ENCODE assay signal across 8 cellular contexts in genomic region chr1:116417678-116418077, GRCh38. TPM values are rescaled to one million over a fixed set of nuclear protein-coding genes. Genes with fewer than 3 reads are reported as not detected.
A peak's percentile ranks its signal among the peaks of the same experiment; 100 is the strongest.
DNase-seq lines count a peak whose midpoint lies in the region; ATAC-seq and TF ChIP-seq lines count a peak whose summit lies in the region.

No MANE protein-coding gene starts in this region.

- no peaks in the 10 kb centered on the region for H3K9me3 ChIP-seq in right lobe of liver
- no peaks in the 10 kb centered on the region for H3K9me3 ChIP-seq in testis

- TF ChIP-seq CTCF in astrocyte of the spinal cord (IDR thresholded peaks at IDR 0.05; ENCODE audit: low read depth, low read length), result no peak
- no peak for TF ChIP-seq CTCF in right lobe of liver (IDR thresholded peaks at IDR 0.05)
- TF ChIP-seq CTCF in testis (IDR thresholded peaks at IDR 0.05), result no peak

- no peaks in the 10 kb centered on the region for H3K9me3 Mint-ChIP-seq in activated CD8-positive, alpha-beta memory T cell treated with anti-CD3 and anti-CD28 coated beads, Interleukin-2, amount 10 ng/mL, durations not matched to agents 7 days and 5 days (ENCODE audit: low read depth)

- intact Hi-C loops in right lobe of liver (cut with DNase I) (no loop called here), testis (cut with DNase I; ENCODE audit: low total_unique reads) (no loop called here)

- DNase-seq in activated CD8-positive, alpha-beta memory T cell treated with anti-CD3 and anti-CD28 coated beads, Interleukin-2, amount 10 ng/mL, durations not matched to agents 7 days and 5 days, result no peak
- DNase-seq in activated CD8-positive, alpha-beta memory T cell treated with anti-CD3 and anti-CD28 coated beads, Interleukin-2, amount 50 U/mL, for 48 hours, result no peak
- DNase-seq in astrocyte of the spinal cord (ENCODE audit: low read depth, low spot score) (no peak), right lobe of liver (no peak), testis (no peak), SW 1271 (lab: John Stamatoyannopoulos, UW) (no peak)

- no peak for TF ChIP-seq POLR2A in right lobe of liver (IDR thresholded peaks at IDR 0.05)
- TF ChIP-seq POLR2A in testis (IDR thresholded peaks at IDR 0.05), result no peak

- H3K27me3 Mint-ChIP-seq in activated CD8-positive, alpha-beta memory T cell treated with anti-CD3 and anti-CD28 coated beads, Interleukin-2, amount 10 ng/mL, durations not matched to agents 7 days and 5 days, result no peaks in the 10 kb centered on the region

- H3K4me1 ChIP-seq in right lobe of liver (peaks cover 0 to 12% (median 5%) of the 10 kb centered on the region in 4 donors), testis (peaks cover 20% of the 10 kb centered on the region)

- peak overlapping the region; percentile 91 for H3K4me3 Mint-ChIP-seq in activated CD8-positive, alpha-beta memory T cell treated with anti-CD3 and anti-CD28 coated beads, Interleukin-2, amount 10 ng/mL, durations not matched to agents 7 days and 5 days

- H3K36me3 ChIP-seq in right lobe of liver (no peaks in the 10 kb centered on the region), testis (ENCODE audit: low read depth, missing control alignments) (no peaks in the 10 kb centered on the region)

- H3K27ac Mint-ChIP-seq in activated CD8-positive, alpha-beta memory T cell treated with anti-CD3 and anti-CD28 coated beads, Interleukin-2, amount 10 ng/mL, durations not matched to agents 7 days and 5 days, result peak overlapping the region; percentile 90

- H3K27ac ChIP-seq in right lobe of liver (peak overlapping the region in 1 of 3 donors; percentile 40), testis (peak overlapping the region; percentile 61 to 83)

- H3K4me3 ChIP-seq in astrocyte of the spinal cord (ENCODE audit: low read depth, low read length), result peak overlapping the region; percentile 77
- H3K4me3 ChIP-seq in right lobe of liver, result peak overlapping the region; percentile 72 to 95 (median 82)
- H3K4me3 ChIP-seq in testis, result peak overlapping the region; percentile 77 to 79

- peaks cover 62% of the 10 kb centered on the region for H3K4me1 Mint-ChIP-seq in activated CD8-positive, alpha-beta memory T cell treated with anti-CD3 and anti-CD28 coated beads, Interleukin-2, amount 10 ng/mL, durations not matched to agents 7 days and 5 days

- CTCF ChIA-PET in activated CD8-positive, alpha-beta memory T cell treated with anti-CD3 and anti-CD28 coated beads, Interleukin-2, amount 10 ng/mL, durations not matched to agents 7 days and 5 days (lab: Charles Lee), result interaction anchor here (0.7 to 4.3 kb wide), 10 partner anchors 15 to 278 kb away, joined by 3 to 22 read pairs (median 6); no protein-coding TSS in a partner anchor

- in situ Hi-C loops in astrocyte of the spinal cord (cut with HindIII; ENCODE audit: low sequenced_read_pairs), result no loop called here

- H3K36me3 Mint-ChIP-seq in activated CD8-positive, alpha-beta memory T cell treated with anti-CD3 and anti-CD28 coated beads, Interleukin-2, amount 10 ng/mL, durations not matched to agents 7 days and 5 days, result peaks cover 11% of the 10 kb centered on the region

- ATAC-seq in activated CD8-positive, alpha-beta memory T cell treated with anti-CD3 and anti-CD28 coated beads, Interleukin-2, amount 10 ng/mL, durations not matched to agents 7 days and 5 days, result no peak
- ATAC-seq in right lobe of liver, result no peak
- ATAC-seq in GM19351 (IDR thresholded peaks at IDR 0.05; ENCODE audit: unreplicated experiment), result no peak
- ATAC-seq in GM21390 (IDR thresholded peaks at IDR 0.05; ENCODE audit: unreplicated experiment), result no peak

- WGBS in right lobe of liver (ENCODE audit: insufficient coverage, low coverage, low lambda C conversion rate, missing lambda C conversion rate), result 51% methylated on average over 6 of the region's 6 CpGs
- 44 to 46% methylated on average over 6 of the region's 6 CpGs for WGBS in testis, 2 donors

- H3K27me3 ChIP-seq in right lobe of liver (no peaks in the 10 kb centered on the region), testis (no peaks in the 10 kb centered on the region)

RNA-seq across cellular contexts. Expression of gene ATP1A1, which starts 44.6 kb away (rescaled TPM):
- total RNA-seq in activated CD8-positive, alpha-beta memory T cell treated with anti-CD3 and anti-CD28 coated beads, Interleukin-2, amount 10 ng/mL, durations not matched to agents 7 days and 5 days, result 100 to 1,000 TPM; 169 to 206 TPM
- total RNA-seq in right lobe of liver (100 to 1,000 TPM in 5 of 6 experiments, 10 to 100 TPM in 1; 83.6 to 153 (median 121) TPM), testis (100 to 1,000 TPM; 444 to 561 TPM)
- 394 TPM for polyA plus RNA-seq in testis (ENCODE audit: insufficient read depth, low read depth, low replicate concordance)
